18 cellular contexts compared by ENCODE assay signal in the genomic region with DNA sequence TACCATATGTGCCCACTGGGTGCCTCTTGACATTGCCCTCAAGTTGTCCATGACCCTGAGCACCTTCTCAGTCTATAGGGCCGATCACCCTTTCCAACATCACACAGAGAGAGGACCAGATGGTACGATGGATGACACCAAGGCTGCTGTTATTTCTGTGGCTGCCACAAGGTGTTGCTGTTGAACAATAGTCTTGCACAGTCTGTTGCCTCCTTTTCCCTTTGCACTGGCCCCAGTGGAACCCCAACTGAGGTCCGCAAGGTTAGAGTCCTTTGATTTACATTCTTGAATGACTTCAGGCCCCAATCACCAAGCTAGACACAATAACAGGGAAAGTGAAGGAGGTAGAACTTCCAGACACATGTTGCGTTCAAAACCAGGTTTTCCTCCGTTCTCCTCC. TPM values are rescaled to one million over a fixed set of nuclear protein-coding genes. Genes with fewer than 3 reads are reported as not detected.
DNase-seq lines count a peak whose midpoint lies in the region; ATAC-seq and TF ChIP-seq lines count a peak whose summit lies in the region.
"Had no signal": no experiment of that assay in that cellular context is flagged by ENCODE, and none has a peak within 500 bp of the region (broad histone marks: within the 10 kb centered on the region; RNA-seq: fewer than 3 reads in every experiment).

No MANE protein-coding gene starts in this region.

- no peak overlapping the region for H3K4me3 ChIP-seq in GM23338
- no peak overlapping the region for H3K4me3 ChIP-seq in PC-3 (ENCODE audit: low read length)
- no peak overlapping the region for H3K4me3 ChIP-seq in fibroblast of mammary gland (ENCODE audit: control insufficient read depth, low read depth, low read length)
- H3K4me3 ChIP-seq: breast epithelium, gastrocnemius medialis, testis had no signal

- DNase-seq in GM23338 (ENCODE audit: low spot score) (peak; percentile 66), PC-3 (no peak), fibroblast of mammary gland (ENCODE audit: low read depth) (no peak), glomerular visceral epithelial cell (ENCODE audit: extremely low spot score) (no peak), NCI-H345 (lab: John Stamatoyannopoulos, UW) (no peak)
- DNase-seq in activated T-cell treated with anti-CD3 and anti-CD28 coated beads, Interleukin-2, amount 50 U/mL, for 48 hours = no peak
- DNase-seq: activated naive CD4-positive, alpha-beta T cell treated with Interleukin-2 at 50 U/mL for 16 hours; DMS153; effector memory CD4-positive, alpha-beta T cell; gastrocnemius medialis; mesenchymal stem cell; stimulated activated CD4-positive, alpha-beta T cell treated with anti-CD3 and anti-CD28 coated beads, Interleukin-4, amount 100 ng/mL, for 1 hour; testis had no signal

- no peak overlapping the region for H2AFZ ChIP-seq in GM23338
- H2AFZ ChIP-seq in PC-3 (ENCODE audit: low read length) = no peak overlapping the region

- H3K4me1 Mint-ChIP-seq in GM23338 = no peaks in the 10 kb centered on the region

- ATAC-seq in GM23338 (peak; percentile 75), PC-3 (no peak), HG03039 (IDR thresholded peaks at IDR 0.05; ENCODE audit: unreplicated experiment) (no peak)
- ATAC-seq: gastrocnemius medialis, Panc1 had no signal

- CTCF ChIA-PET in PC-3 (lab: Charles Lee) = no interaction called here

- POLR2A ChIA-PET in PC-3 (lab: Charles Lee; ENCODE audit: unreplicated experiment) = no interaction called here

- intact Hi-C loops in PC-3 (cut with micrococcal nuclease) = no loop called here

- H3K36me3 ChIP-seq in GM23338 (ENCODE audit: insufficient read depth) (no peaks in the 10 kb centered on the region), PC-3 (ENCODE audit: low read depth, low read length) (no peaks in the 10 kb centered on the region)
- H3K36me3 ChIP-seq: breast epithelium, gastrocnemius medialis, neutrophil had no signal

- H3F3A ChIP-seq in GM23338 (replicated peaks; ENCODE audit: low read depth) = no peaks in the 10 kb centered on the region
- H3F3A ChIP-seq in PC-3 (ENCODE audit: low read length, unreplicated experiment) = no peaks in the 10 kb centered on the region

- no peak overlapping the region for H3K4me3 Mint-ChIP-seq in GM23338

- H3K9me2 ChIP-seq in GM23338 (ENCODE audit: insufficient read depth) (no peaks in the 10 kb centered on the region), PC-3 (replicated peaks; ENCODE audit: low read length) (no peaks in the 10 kb centered on the region)

- H3K4me2 ChIP-seq in GM23338 (no peak overlapping the region), PC-3 (ENCODE audit: low read length) (no peak overlapping the region)

- no TSS peak for BruUV-seq in PC-3 (replicated peaks; lab: Mats Ljungman, UMichigan)

- peak; percentile 49 for TF ChIP-seq CTCF in 22Rv1 (IDR thresholded peaks at IDR 0.05)
- peak; percentile 69 to 85 for TF ChIP-seq CTCF in GM23338 (conservative IDR thresholded peaks at IDR 0.05; ENCODE audit: low read depth in 2 of 2)
- peak; percentile 62 for TF ChIP-seq CTCF in PC-3 (conservative IDR thresholded peaks at IDR 0.05; ENCODE audit: low read depth, low read length)
- peak; percentile 24 for TF ChIP-seq CTCF in fibroblast of mammary gland (conservative IDR thresholded peaks at IDR 0.05; ENCODE audit: control insufficient read depth, insufficient read depth, low read depth, low read length)

- H3K9me3 ChIP-seq in PC-3 (ENCODE audit: low read length) = peaks cover 9% of the 10 kb centered on the region
- H3K9me3 ChIP-seq: gastrocnemius medialis, neutrophil, testis had no signal

- peaks cover 30% of the 10 kb centered on the region for H3K9me3 Mint-ChIP-seq in GM23338

- H4K20me1 ChIP-seq in GM23338 (replicated peaks; ENCODE audit: insufficient read depth) (no peaks in the 10 kb centered on the region), PC-3 (ENCODE audit: low read length) (no peaks in the 10 kb centered on the region)

- no peaks in the 10 kb centered on the region for H3K27me3 ChIP-seq in GM23338 (ENCODE audit: insufficient read depth)
- H3K27me3 ChIP-seq in PC-3 (ENCODE audit: low read length) = peaks cover 6% of the 10 kb centered on the region; the same call in 1 of the 2 replicates
- H3K27me3 ChIP-seq: neutrophil, testis had no signal

- H3K27ac ChIP-seq in 22Rv1 (no peak overlapping the region), GM23338 (ENCODE audit: low read depth) (no peak overlapping the region), PC-3 (ENCODE audit: low read length) (no peak overlapping the region)
- H3K27ac ChIP-seq: breast epithelium, gastrocnemius medialis, neutrophil, testis had no signal

- H3K79me2 ChIP-seq in GM23338 (replicated peaks; ENCODE audit: insufficient read depth) (no peaks in the 10 kb centered on the region), PC-3 (ENCODE audit: low read length) (no peaks in the 10 kb centered on the region)

- H3K27me3 Mint-ChIP-seq in GM23338 (ENCODE audit: insufficient read depth, low read depth, poor library complexity) = peaks cover 12% of the 10 kb centered on the region

- H3K4me1 ChIP-seq in GM23338 (ENCODE audit: insufficient read depth) (no peaks in the 10 kb centered on the region), PC-3 (ENCODE audit: insufficient read depth, low read length) (no peaks in the 10 kb centered on the region)
- H3K4me1 ChIP-seq: breast epithelium, gastrocnemius medialis, testis had no signal

- H3K9ac ChIP-seq in PC-3 (ENCODE audit: low read length) = no peak overlapping the region

- no peak overlapping the region for H3K27ac Mint-ChIP-seq in GM23338

- H3K36me3 Mint-ChIP-seq in GM23338 (ENCODE audit: low read depth) = peaks cover 13% of the 10 kb centered on the region

TF ChIP-seq in GM23338, 12 proteins besides CTCF, POLR2A, EP300 and RAD21 (continues in another document):
- TF ChIP-seq, protein P1, sequence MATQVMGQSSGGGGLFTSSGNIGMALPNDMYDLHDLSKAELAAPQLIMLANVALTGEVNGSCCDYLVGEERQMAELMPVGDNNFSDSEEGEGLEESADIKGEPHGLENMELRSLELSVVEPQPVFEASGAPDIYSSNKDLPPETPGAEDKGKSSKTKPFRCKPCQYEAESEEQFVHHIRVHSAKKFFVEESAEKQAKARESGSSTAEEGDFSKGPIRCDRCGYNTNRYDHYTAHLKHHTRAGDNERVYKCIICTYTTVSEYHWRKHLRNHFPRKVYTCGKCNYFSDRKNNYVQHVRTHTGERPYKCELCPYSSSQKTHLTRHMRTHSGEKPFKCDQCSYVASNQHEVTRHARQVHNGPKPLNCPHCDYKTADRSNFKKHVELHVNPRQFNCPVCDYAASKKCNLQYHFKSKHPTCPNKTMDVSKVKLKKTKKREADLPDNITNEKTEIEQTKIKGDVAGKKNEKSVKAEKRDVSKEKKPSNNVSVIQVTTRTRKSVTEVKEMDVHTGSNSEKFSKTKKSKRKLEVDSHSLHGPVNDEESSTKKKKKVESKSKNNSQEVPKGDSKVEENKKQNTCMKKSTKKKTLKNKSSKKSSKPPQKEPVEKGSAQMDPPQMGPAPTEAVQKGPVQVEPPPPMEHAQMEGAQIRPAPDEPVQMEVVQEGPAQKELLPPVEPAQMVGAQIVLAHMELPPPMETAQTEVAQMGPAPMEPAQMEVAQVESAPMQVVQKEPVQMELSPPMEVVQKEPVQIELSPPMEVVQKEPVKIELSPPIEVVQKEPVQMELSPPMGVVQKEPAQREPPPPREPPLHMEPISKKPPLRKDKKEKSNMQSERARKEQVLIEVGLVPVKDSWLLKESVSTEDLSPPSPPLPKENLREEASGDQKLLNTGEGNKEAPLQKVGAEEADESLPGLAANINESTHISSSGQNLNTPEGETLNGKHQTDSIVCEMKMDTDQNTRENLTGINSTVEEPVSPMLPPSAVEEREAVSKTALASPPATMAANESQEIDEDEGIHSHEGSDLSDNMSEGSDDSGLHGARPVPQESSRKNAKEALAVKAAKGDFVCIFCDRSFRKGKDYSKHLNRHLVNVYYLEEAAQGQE (IDR thresholded peaks at IDR 0.05; ENCODE audit: unreplicated experiment) = no peak
- no peak for TF ChIP-seq EZH2phosphoT487 (IDR thresholded peaks at IDR 0.05; ENCODE audit: unreplicated experiment)
- no peak for TF ChIP-seq ZNF331 (CRISPR knock-in tag; IDR thresholded peaks at IDR 0.05; ENCODE audit: low read depth)
- TF ChIP-seq POLR2AphosphoS5 (IDR thresholded peaks at IDR 0.05; ENCODE audit: low read depth) = no peak
- no peak for TF ChIP-seq CREB1 (CRISPR knock-in tag; IDR thresholded peaks at IDR 0.05; ENCODE audit: low read depth)
- no peak for TF ChIP-seq EZH2 (IDR thresholded peaks at IDR 0.05; ENCODE audit: low read depth, unreplicated experiment)

RNA-seq across cellular contexts. Expression of a gene that starts 52.0 kb away (rescaled TPM):
- total RNA-seq in GM23338 (2014; rRNA removed; shearing (Covaris generic)) = 0.97 and 3.9 TPM in 2 replicates
- polyA plus RNA-seq in GM23338 (2016; fragmentation: Nextera tagmentation; extraction: Ambion mirVana) = 0.42 and 0.94 TPM in 2 replicates
- 0.58 and 0.69 TPM in 2 replicates for total RNA-seq in PC-3 (2014; rRNA removed)

Comparison
In these comparisons a context has a peak if more than half of its experiments do, and no peak if none do; other contexts are left out.
1. CTCF ChIP-seq: peak in every context shown above with its lines; median percentile 77 in GM23338; 62 in PC-3; 49 in 22Rv1; 24 in fibroblast of mammary gland.